Comparison of ENCODE assay signal across 2 cellular contexts in the genomic region with DNA sequence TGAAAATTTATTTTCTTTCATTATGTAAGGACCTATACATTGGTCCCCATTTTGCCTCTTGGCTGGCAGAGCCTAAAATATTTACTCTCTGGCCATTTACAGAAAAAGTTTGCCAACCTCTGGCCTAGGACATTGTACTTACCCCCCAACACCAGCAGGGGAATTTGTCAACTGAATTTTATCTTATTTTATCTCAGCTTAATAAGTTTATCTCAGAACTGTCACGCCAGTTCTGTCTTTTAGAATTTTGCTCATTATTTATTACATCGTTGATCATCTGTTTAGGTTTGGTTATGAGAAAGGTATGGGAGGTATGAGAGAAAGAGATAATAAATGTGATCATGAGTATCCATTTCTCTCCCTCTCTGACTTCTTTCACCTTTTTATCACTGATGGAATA.
TF ChIP-seq lines count a peak whose summit lies in the region.

No MANE protein-coding gene starts in this region.

TF ChIP-seq in liver, 16 proteins besides CTCF, POLR2A, EP300 and RAD21:
- TF ChIP-seq NR2F2 (IDR thresholded peaks at IDR 0.05) (no peak), FOXA1 (IDR thresholded peaks at IDR 0.05) (no peak), RXRA (IDR thresholded peaks at IDR 0.05) (no peak)
- TF ChIP-seq, protein P1, sequence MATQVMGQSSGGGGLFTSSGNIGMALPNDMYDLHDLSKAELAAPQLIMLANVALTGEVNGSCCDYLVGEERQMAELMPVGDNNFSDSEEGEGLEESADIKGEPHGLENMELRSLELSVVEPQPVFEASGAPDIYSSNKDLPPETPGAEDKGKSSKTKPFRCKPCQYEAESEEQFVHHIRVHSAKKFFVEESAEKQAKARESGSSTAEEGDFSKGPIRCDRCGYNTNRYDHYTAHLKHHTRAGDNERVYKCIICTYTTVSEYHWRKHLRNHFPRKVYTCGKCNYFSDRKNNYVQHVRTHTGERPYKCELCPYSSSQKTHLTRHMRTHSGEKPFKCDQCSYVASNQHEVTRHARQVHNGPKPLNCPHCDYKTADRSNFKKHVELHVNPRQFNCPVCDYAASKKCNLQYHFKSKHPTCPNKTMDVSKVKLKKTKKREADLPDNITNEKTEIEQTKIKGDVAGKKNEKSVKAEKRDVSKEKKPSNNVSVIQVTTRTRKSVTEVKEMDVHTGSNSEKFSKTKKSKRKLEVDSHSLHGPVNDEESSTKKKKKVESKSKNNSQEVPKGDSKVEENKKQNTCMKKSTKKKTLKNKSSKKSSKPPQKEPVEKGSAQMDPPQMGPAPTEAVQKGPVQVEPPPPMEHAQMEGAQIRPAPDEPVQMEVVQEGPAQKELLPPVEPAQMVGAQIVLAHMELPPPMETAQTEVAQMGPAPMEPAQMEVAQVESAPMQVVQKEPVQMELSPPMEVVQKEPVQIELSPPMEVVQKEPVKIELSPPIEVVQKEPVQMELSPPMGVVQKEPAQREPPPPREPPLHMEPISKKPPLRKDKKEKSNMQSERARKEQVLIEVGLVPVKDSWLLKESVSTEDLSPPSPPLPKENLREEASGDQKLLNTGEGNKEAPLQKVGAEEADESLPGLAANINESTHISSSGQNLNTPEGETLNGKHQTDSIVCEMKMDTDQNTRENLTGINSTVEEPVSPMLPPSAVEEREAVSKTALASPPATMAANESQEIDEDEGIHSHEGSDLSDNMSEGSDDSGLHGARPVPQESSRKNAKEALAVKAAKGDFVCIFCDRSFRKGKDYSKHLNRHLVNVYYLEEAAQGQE (IDR thresholded peaks at IDR 0.05) = no peak
TF ChIP-seq in liver: peak in this region for 0.

TF ChIP-seq in HepG2, 621 proteins besides CTCF, POLR2A, EP300 and RAD21:
- TF ChIP-seq NFATC3 (CRISPR knock-in tag; IDR thresholded peaks at IDR 0.05) = no peak
- TF ChIP-seq ZNF124 (CRISPR knock-in tag; IDR thresholded peaks at IDR 0.05) = no peak
- TF ChIP-seq ZNF589 (CRISPR knock-in tag; conservative IDR thresholded peaks at IDR 0.05) = no peak
- TF ChIP-seq POGK (CRISPR knock-in tag; conservative IDR thresholded peaks at IDR 0.05) = no peak
- no peak for TF ChIP-seq RBAK (CRISPR knock-in tag; IDR thresholded peaks at IDR 0.05)
- TF ChIP-seq TSC22D2 (CRISPR knock-in tag; IDR thresholded peaks at IDR 0.05; ENCODE audit: borderline replicate concordance) = no peak
- no peak for TF ChIP-seq MXI1 (IDR thresholded peaks at IDR 0.05; ENCODE audit: borderline replicate concordance, low read depth, low read length)
- TF ChIP-seq ZNF557 (CRISPR knock-in tag; IDR thresholded peaks at IDR 0.05) = no peak
- no peak for TF ChIP-seq CENPT (CRISPR knock-in tag; IDR thresholded peaks at IDR 0.05; ENCODE audit: low read depth)
